8 cellular contexts compared by ENCODE assay signal in genomic region chrX:45771114-45771513, GRCh38.
DNase-seq lines count a peak whose midpoint lies in the region; ATAC-seq and TF ChIP-seq lines count a peak whose summit lies in the region.

No MANE protein-coding gene starts in this region.

- intact Hi-C loops in activated T-helper 1 cell treated with anti-CD3 and anti-CD28 coated beads, Interleukin-12 subunit alpha, Interleukin-12 subunit beta, Interleukin-2, Interleukin-4 antibody, amounts not matched to agents 30 ng/mL and 10 ng/mL and 1 ng/mL, durations not matched to agents 14 hours and 24 hours and 36 hours (cut with micrococcal nuclease), result loop anchor here (2.0 to 10.0 kb wide), 3 partner anchors 164 to 896 kb away; partner anchors contain the start of gene CHST7

- H3K27ac Mint-ChIP-seq in activated T-helper 1 cell treated with anti-CD3 and anti-CD28 coated beads, Interleukin-12 subunit alpha, Interleukin-12 subunit beta, Interleukin-2, Interleukin-4 antibody, amounts not matched to agents 30 ng/mL and 10 ng/mL and 1 ng/mL, durations not matched to agents 14 hours and 24 hours and 36 hours, result peak overlapping the region; percentile 98

- peaks cover 25% of the 10 kb centered on the region for H3K36me3 Mint-ChIP-seq in activated T-cell treated with anti-CD3 and anti-CD28 coated beads, Interleukin-2, amount 50 U/mL, for 4 hours (ENCODE audit: insufficient read depth)
- peaks cover 43% of the 10 kb centered on the region for H3K36me3 Mint-ChIP-seq in activated T-helper 1 cell treated with anti-CD3 and anti-CD28 coated beads, Interleukin-12 subunit alpha, Interleukin-12 subunit beta, Interleukin-2, Interleukin-4 antibody, amounts not matched to agents 30 ng/mL and 10 ng/mL and 1 ng/mL, durations not matched to agents 14 hours and 24 hours and 36 hours (ENCODE audit: low read depth)

- DNase-seq in activated T-cell treated with anti-CD3 and anti-CD28 coated beads, Interleukin-2, amount 50 U/mL, for 4 hours, result no peak
- DNase-seq in activated T-cell treated with anti-CD3 and anti-CD28 coated beads, Interleukin-2, amount 50 U/mL, for 48 hours, result no peak
- no peak for DNase-seq in activated T-helper 1 cell treated with anti-CD3 and anti-CD28 coated beads, Interleukin-12 subunit alpha, Interleukin-12 subunit beta, Interleukin-2, Interleukin-4 antibody, amounts not matched to agents 30 ng/mL and 10 ng/mL and 1 ng/mL, durations not matched to agents 14 hours and 24 hours and 36 hours (ENCODE audit: low spot score)
- DNase-seq in iPS-NIHi7 (ENCODE audit: extremely low spot score) (peak; percentile 13), thoracic aorta (ENCODE audit: low spot score) (no peak), NCI-H2081 treated with DMSO at 0.1 percent for 48 hours (lab: John Stamatoyannopoulos, UW) (no peak)
- no peak for DNase-seq in effector CD4-positive, alpha-beta T cell

- peak overlapping the region; percentile 66 to 75 for H3K27ac ChIP-seq in thoracic aorta

- H3K9me3 ChIP-seq in thoracic aorta, result no peaks in the 10 kb centered on the region

- peak overlapping the region; percentile 70 for H3K4me3 ChIP-seq in thoracic aorta

- H3K27me3 Mint-ChIP-seq in activated T-cell treated with anti-CD3 and anti-CD28 coated beads, Interleukin-2, amount 50 U/mL, for 4 hours (ENCODE audit: low read depth), result no peaks in the 10 kb centered on the region
- H3K27me3 Mint-ChIP-seq in activated T-helper 1 cell treated with anti-CD3 and anti-CD28 coated beads, Interleukin-12 subunit alpha, Interleukin-12 subunit beta, Interleukin-2, Interleukin-4 antibody, amounts not matched to agents 30 ng/mL and 10 ng/mL and 1 ng/mL, durations not matched to agents 14 hours and 24 hours and 36 hours (ENCODE audit: insufficient read depth), result no peaks in the 10 kb centered on the region

- H3K27me3 ChIP-seq in thoracic aorta (replicated peaks; ENCODE audit: insufficient read depth), result no peaks in the 10 kb centered on the region

- no peaks in the 10 kb centered on the region for H3K36me3 ChIP-seq in thoracic aorta

- peaks cover 45% of the 10 kb centered on the region for H3K4me1 Mint-ChIP-seq in activated T-cell treated with anti-CD3 and anti-CD28 coated beads, Interleukin-2, amount 50 U/mL, for 4 hours (ENCODE audit: low read depth)
- peaks cover 59% of the 10 kb centered on the region for H3K4me1 Mint-ChIP-seq in activated T-helper 1 cell treated with anti-CD3 and anti-CD28 coated beads, Interleukin-12 subunit alpha, Interleukin-12 subunit beta, Interleukin-2, Interleukin-4 antibody, amounts not matched to agents 30 ng/mL and 10 ng/mL and 1 ng/mL, durations not matched to agents 14 hours and 24 hours and 36 hours (ENCODE audit: low read depth)

- no peak for TF ChIP-seq CTCF in thoracic aorta (IDR thresholded peaks at IDR 0.05)

- ATAC-seq in activated T-cell treated with anti-CD3 and anti-CD28 coated beads, Interleukin-2, amount 50 U/mL, for 4 hours, result no peak
- ATAC-seq in thoracic aorta (ENCODE audit: insufficient number of reproducible peaks, low FRiP score, low read depth) (peak; percentile 48), GM21619 (IDR thresholded peaks at IDR 0.05; ENCODE audit: unreplicated experiment) (no peak)

- peak overlapping the region; percentile 94 for H3K4me3 Mint-ChIP-seq in activated T-cell treated with anti-CD3 and anti-CD28 coated beads, Interleukin-2, amount 50 U/mL, for 4 hours
- peak overlapping the region; percentile 85 for H3K4me3 Mint-ChIP-seq in activated T-helper 1 cell treated with anti-CD3 and anti-CD28 coated beads, Interleukin-12 subunit alpha, Interleukin-12 subunit beta, Interleukin-2, Interleukin-4 antibody, amounts not matched to agents 30 ng/mL and 10 ng/mL and 1 ng/mL, durations not matched to agents 14 hours and 24 hours and 36 hours

- H3K4me1 ChIP-seq in thoracic aorta (ENCODE audit: control insufficient read depth in 1 of 2, low read depth in 2 of 2), result peaks cover 4 to 24% of the 10 kb centered on the region in 2 donors

- no peaks in the 10 kb centered on the region for H3K9me3 Mint-ChIP-seq in activated T-cell treated with anti-CD3 and anti-CD28 coated beads, Interleukin-2, amount 50 U/mL, for 4 hours
- H3K9me3 Mint-ChIP-seq in activated T-helper 1 cell treated with anti-CD3 and anti-CD28 coated beads, Interleukin-12 subunit alpha, Interleukin-12 subunit beta, Interleukin-2, Interleukin-4 antibody, amounts not matched to agents 30 ng/mL and 10 ng/mL and 1 ng/mL, durations not matched to agents 14 hours and 24 hours and 36 hours, result no peaks in the 10 kb centered on the region
